In the genomic region with DNA sequence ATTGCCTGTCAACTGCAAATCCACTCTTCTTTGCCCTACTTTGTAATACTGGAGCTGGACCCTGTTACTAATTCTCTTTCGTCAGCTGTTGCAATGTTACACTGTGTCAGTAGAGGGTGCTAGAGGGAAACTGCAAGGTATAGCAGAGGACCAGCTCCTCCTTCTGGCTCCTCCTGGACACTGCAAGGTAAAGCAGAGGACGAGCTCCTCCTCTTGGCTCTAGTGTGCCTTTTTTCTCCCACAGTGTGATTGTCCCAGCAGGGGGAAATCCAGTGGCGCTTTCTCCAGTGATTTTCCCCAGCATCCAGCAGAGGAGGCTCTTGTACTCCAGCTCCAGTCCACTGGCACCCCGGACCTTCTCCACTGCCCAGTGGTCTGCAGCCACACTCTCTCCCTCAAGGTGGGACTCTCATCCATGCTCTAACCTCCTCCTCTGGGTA, we compare ENCODE assay signal across 1 cellular context.
TF ChIP-seq lines count a peak whose summit lies in the region.

No MANE protein-coding gene starts in this region.

TF ChIP-seq in SK-N-SH, 30 proteins besides CTCF, POLR2A, EP300 and RAD21 (continued from another document):
- no peak for TF ChIP-seq RFX5 (IDR thresholded peaks at IDR 0.05; ENCODE audit: low read length)
- no peak for TF ChIP-seq MEF2A (IDR thresholded peaks at IDR 0.05; ENCODE audit: borderline replicate concordance, low read depth)
- no peak for TF ChIP-seq FOSL2 (IDR thresholded peaks at IDR 0.05; ENCODE audit: borderline replicate concordance, low read depth)
- TF ChIP-seq YY1 (IDR thresholded peaks at IDR 0.05; ENCODE audit: low read depth): no peak
